In the genomic region with DNA sequence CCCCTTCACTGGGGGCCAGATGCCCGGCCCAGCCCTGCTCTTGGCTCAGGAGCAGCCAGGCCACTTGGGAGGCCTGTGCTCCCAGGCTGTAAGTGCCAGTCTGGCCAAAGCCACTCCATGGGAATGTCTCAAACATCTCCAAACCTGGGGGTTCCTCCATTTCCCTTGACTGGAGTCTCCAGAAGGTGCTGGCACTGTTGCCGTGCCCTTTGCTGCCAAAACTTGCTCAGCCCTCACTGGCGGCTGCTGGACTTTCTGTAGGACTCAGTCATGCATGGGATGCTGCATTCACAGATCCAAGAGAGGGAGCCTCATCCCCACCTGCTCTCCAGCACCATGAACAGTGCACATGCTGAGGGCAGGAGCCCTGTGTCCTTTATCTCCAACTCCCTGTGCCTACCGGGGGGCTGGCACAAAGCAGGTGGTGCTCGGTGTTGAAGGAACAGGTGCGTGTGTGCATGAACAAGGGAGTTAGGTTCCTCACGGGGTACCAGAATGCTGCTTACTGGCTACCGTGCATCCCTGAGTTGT, we compare ENCODE assay signal across 21 cellular contexts. TPM values are rescaled to one million over a fixed set of nuclear protein-coding genes. Genes with fewer than 3 reads are reported as not detected.
DNase-seq lines count a peak whose midpoint lies in the region; ATAC-seq, FAIRE-seq and TF ChIP-seq lines count a peak whose summit lies in the region.
"Had no signal": no experiment of that assay in that cellular context is flagged by ENCODE, and none has a peak within 500 bp of the region (broad histone marks: within the 10 kb centered on the region; RNA-seq: fewer than 3 reads in every experiment).

No MANE protein-coding gene starts in this region.

- no peak overlapping the region for H3K27ac ChIP-seq in HEK293 (ENCODE audit: extremely low read depth, low read depth, low read length)
- H3K27ac ChIP-seq: GM23248, HL-60 had no signal

- POLR2A ChIA-PET in HEK293 (lab: Yijun Ruan, JAX), result no interaction called here

- H3K4me1 ChIP-seq in HEK293 (ENCODE audit: control insufficient read depth, insufficient read depth, low read length), result peaks cover 2% of the 10 kb centered on the region; the same call in 1 of the 2 replicates
- H3K4me1 ChIP-seq: BE2C, Caco-2, HAP-1 had no signal

- no peak for DNase-seq in bronchial epithelial cell (ENCODE audit: low read depth)
- DNase-seq in glutamatergic neuron, result no peak
- DNase-seq in iPS-NIHi11 (ENCODE audit: low spot score), result no peak
- DNase-seq in type B pancreatic cell (ENCODE audit: extremely low spot score, unreplicated experiment), result no peak
- DNase-seq: BE2C; Caco-2; CD4-positive, CD25-positive, alpha-beta regulatory T cell; DMS153; DMS79; GF-D8; GM23248; IMR-90; KBM-7 had no signal

- peak; percentile 50 for FAIRE-seq in bronchial epithelial cell (lab: Jason Lieb, UNC)

- H3K27me3 ChIP-seq in bronchial epithelial cell (ENCODE audit: control insufficient read depth, insufficient read depth, low read length), result peaks cover 3% of the 10 kb centered on the region
- H3K27me3 ChIP-seq: BE2C had no signal

- TF ChIP-seq CTCF in HEK293 (tag by site-specific recombination; IDR thresholded peaks at IDR 0.05), result no peak
- TF ChIP-seq CTCF in bronchial epithelial cell (IDR thresholded peaks at IDR 0.05; ENCODE audit: insufficient read depth, low read length, severe bottlenecking), result no peak
- TF ChIP-seq CTCF in glutamatergic neuron (IDR thresholded peaks at IDR 0.05; ENCODE audit: partially characterized antibody, unreplicated experiment), result no peak
- no peak for TF ChIP-seq CTCF in type B pancreatic cell (conservative IDR thresholded peaks at IDR 0.05)

- H3K36me3 ChIP-seq in HEK293 (ENCODE audit: control insufficient read depth in 2 of 2, insufficient read depth in 1 of 2, low read length in 2 of 2) (no peaks in the 10 kb centered on the region), bronchial epithelial cell (ENCODE audit: control insufficient read depth, insufficient read depth, low read length) (no peaks in the 10 kb centered on the region)
- H3K36me3 ChIP-seq: BE2C, HAP-1 had no signal

- H3K36me3 Mint-ChIP-seq in glutamatergic neuron (ENCODE audit: unreplicated experiment), result no peaks in the 10 kb centered on the region
- no peaks in the 10 kb centered on the region for H3K36me3 Mint-ChIP-seq in type B pancreatic cell
- H3K36me3 Mint-ChIP-seq: CD4-positive, CD25-positive, alpha-beta regulatory T cell had no signal

- CTCF ChIA-PET in HEK293 (lab: Yijun Ruan, JAX), result interaction anchor here (1.2 kb wide), 1 partner anchor 41 kb away, joined by 3 read pairs; no protein-coding TSS in a partner anchor

- H3K27me3 Mint-ChIP-seq in glutamatergic neuron (ENCODE audit: unreplicated experiment), result peaks cover 5% of the 10 kb centered on the region
- peaks cover 4% of the 10 kb centered on the region for H3K27me3 Mint-ChIP-seq in type B pancreatic cell
- H3K27me3 Mint-ChIP-seq: CD4-positive, CD25-positive, alpha-beta regulatory T cell had no signal

- H3K4me3 ChIP-seq in HEK293 (ENCODE audit: low read depth, low read length) (no peak overlapping the region), bronchial epithelial cell (ENCODE audit: low read depth, low read length) (no peak overlapping the region)
- H3K4me3 ChIP-seq: GM23248, HAP-1 had no signal

- H3K9me3 ChIP-seq in HEK293 (ENCODE audit: control insufficient read depth, insufficient read depth, low read depth, low read length), result no peaks in the 10 kb centered on the region
- H3K9me3 ChIP-seq: BE2C, Caco-2, HAP-1 had no signal

- H3K4me1 Mint-ChIP-seq in glutamatergic neuron (ENCODE audit: low read depth, unreplicated experiment) (peaks cover 4% of the 10 kb centered on the region), type B pancreatic cell (ENCODE audit: unreplicated experiment) (peaks cover 15% of the 10 kb centered on the region)

- no peak overlapping the region for H3K27ac Mint-ChIP-seq in glutamatergic neuron (ENCODE audit: unreplicated experiment)
- H3K27ac Mint-ChIP-seq in type B pancreatic cell, result no peak overlapping the region
- H3K27ac Mint-ChIP-seq: CD4-positive, CD25-positive, alpha-beta regulatory T cell had no signal

- peaks cover 2% of the 10 kb centered on the region for H3K9me3 Mint-ChIP-seq in glutamatergic neuron (ENCODE audit: unreplicated experiment)
- H3K9me3 Mint-ChIP-seq in type B pancreatic cell, result no peaks in the 10 kb centered on the region

- H3K4me3 Mint-ChIP-seq in glutamatergic neuron (ENCODE audit: unreplicated experiment) (peak overlapping the region; percentile 40), type B pancreatic cell (no peak overlapping the region)
- H3K4me3 Mint-ChIP-seq: CD4-positive, CD25-positive, alpha-beta regulatory T cell had no signal

- ATAC-seq in GM18867 (IDR thresholded peaks at IDR 0.05; ENCODE audit: unreplicated experiment), result no peak

TF ChIP-seq in HEK293, 187 proteins besides CTCF, POLR2A, EP300 and RAD21:
- no peak for TF ChIP-seq SCRT2 (tag by site-specific recombination; IDR thresholded peaks at IDR 0.05)
- TF ChIP-seq REST (tag by site-specific recombination; IDR thresholded peaks at IDR 0.05), result peak; percentile 74

RNA-seq across cellular contexts. Expression of gene OTUB2, which starts 9.6 kb away (rescaled TPM):
- total RNA-seq in bronchial epithelial cell, result 1.3 and 2.6 TPM in 2 replicates
- total RNA-seq in glutamatergic neuron (ENCODE audit: unreplicated experiment), result 5.5 TPM
- 2.6 and 3.0 TPM in 2 replicates for total RNA-seq in type B pancreatic cell (ENCODE audit: low replicate concordance)

RNA-seq across cellular contexts. Expression of gene CCDC197, which starts 19.4 kb away (rescaled TPM):
- total RNA-seq in bronchial epithelial cell, result not detected in 2 replicates
- not detected for total RNA-seq in glutamatergic neuron (ENCODE audit: unreplicated experiment)
- total RNA-seq in type B pancreatic cell (ENCODE audit: low replicate concordance), result not detected in 2 replicates
- total RNA-seq: A172; Caco-2; CD4-positive, CD25-positive, alpha-beta regulatory T cell; Daoy; GM23248; H4; HT1080; IMR-90 had no signal

RNA-seq across cellular contexts. Expression of gene ASB2, which starts 40.1 kb away (rescaled TPM):
- 0.13 and 0.26 TPM in 2 replicates for total RNA-seq in bronchial epithelial cell
- 16.6 TPM for total RNA-seq in glutamatergic neuron (ENCODE audit: unreplicated experiment)
- 0.21 and 0.60 TPM in 2 replicates for total RNA-seq in type B pancreatic cell (ENCODE audit: low replicate concordance)
- total RNA-seq: A172, Caco-2, GM23248, H4, HT1080 had no signal

Comparison
In these comparisons a context has a peak if more than half of its experiments do, and no peak if none do; other contexts are left out.
1. RNA of gene ASB2, which starts 40.1 kb away (total RNA-seq): 16.6 TPM in glutamatergic neuron (single experiment); 0.21 to 0.60 TPM in type B pancreatic cell and 0.13 to 0.26 TPM in bronchial epithelial cell; every median in the first group is over 10 times any median in the second.